13 cellular contexts compared by ENCODE assay signal in the genomic region with DNA sequence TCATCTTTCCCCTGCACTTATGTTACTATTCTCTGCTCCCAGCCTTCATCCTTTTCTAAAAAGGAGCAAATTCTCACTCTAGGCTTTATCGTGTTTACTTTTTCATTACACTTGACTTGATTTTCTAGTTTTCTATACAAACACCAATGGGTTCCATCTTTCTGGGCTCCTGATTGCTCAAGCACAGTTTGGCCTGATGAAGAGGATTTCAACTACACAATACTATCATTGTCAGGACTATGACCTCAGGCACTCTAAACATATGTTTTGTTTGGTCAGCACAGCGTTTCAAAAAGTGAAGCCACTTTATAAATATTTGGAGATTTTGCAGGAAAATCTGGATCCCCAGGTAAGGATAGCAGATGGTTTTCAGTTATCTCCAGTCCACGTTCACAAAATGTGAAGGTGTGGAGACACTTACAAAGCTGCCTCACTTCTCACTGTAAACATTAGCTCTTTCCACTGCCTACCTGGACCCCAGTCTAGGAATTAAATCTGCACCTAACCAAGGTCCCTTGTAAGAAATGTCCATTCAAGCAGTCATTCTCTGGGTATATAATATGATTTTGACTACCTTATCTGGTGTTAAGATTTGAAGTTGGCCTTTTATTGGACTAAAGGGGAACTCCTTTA.
DNase-seq lines count a peak whose midpoint lies in the region; ATAC-seq and TF ChIP-seq lines count a peak whose summit lies in the region.
"Had no signal": no experiment of that assay in that cellular context is flagged by ENCODE, and none has a peak within 500 bp of the region (broad histone marks: within the 10 kb centered on the region; RNA-seq: fewer than 3 reads in every experiment).

No MANE protein-coding gene starts in this region.

- no peak for DNase-seq in activated CD4-positive, alpha-beta T cell treated with anti-CD3 and anti-CD28 coated beads, Interleukin-2, amount 10 ng/mL, durations not matched to agents 24 days and 14 days
- no peak for DNase-seq in activated CD4-positive, alpha-beta T cell treated with anti-CD3 and anti-CD28 coated beads, Interleukin-2, amount 50 U/mL, for 48 hours
- DNase-seq in RWPE2 (ENCODE audit: low spot score) (no peak), globus pallidus (ENCODE audit: low spot score) (peak; percentile 33), germinal center (ENCODE audit: low spot score) (no peak)
- DNase-seq: DMS79 had no signal

- ATAC-seq in RWPE2 (ENCODE audit: low read depth) (no peak), GM21381 (IDR thresholded peaks at IDR 0.05; ENCODE audit: unreplicated experiment) (no peak), HG03378 (IDR thresholded peaks at IDR 0.05; ENCODE audit: unreplicated experiment) (no peak)
- ATAC-seq in stimulated activated memory B cell treated with anti-CD40 and anti-IgM and Interleukin-4, amounts not matched to agents 10 μg/mL and 1 μg/mL and 100 μg/mL, for 72 hours = no peak

- peaks cover 96% of the 10 kb centered on the region for H3K36me3 ChIP-seq in RWPE2 (ENCODE audit: low read depth)

- H3K9me3 Mint-ChIP-seq in activated CD4-positive, alpha-beta T cell treated with anti-CD3 and anti-CD28 coated beads, Interleukin-2, amount 10 ng/mL, durations not matched to agents 24 days and 14 days = no peaks in the 10 kb centered on the region
- no peaks in the 10 kb centered on the region for H3K9me3 Mint-ChIP-seq in stimulated activated memory B cell treated with anti-CD40 and anti-IgM and Interleukin-4, amounts not matched to agents 10 μg/mL and 1 μg/mL and 100 μg/mL, for 72 hours
- H3K9me3 Mint-ChIP-seq: GM23338, nephron progenitor cell had no signal

- no peak for TF ChIP-seq CTCF in RWPE2 (IDR thresholded peaks at IDR 0.05; ENCODE audit: poor library complexity, severe bottlenecking)

- H3K4me1 ChIP-seq in RWPE2 (ENCODE audit: insufficient read depth, poor library complexity, severe bottlenecking) = peaks cover 21% of the 10 kb centered on the region

- peaks cover 43% of the 10 kb centered on the region for H3K4me1 Mint-ChIP-seq in activated CD4-positive, alpha-beta T cell treated with anti-CD3 and anti-CD28 coated beads, Interleukin-2, amount 10 ng/mL, durations not matched to agents 24 days and 14 days
- peaks cover 64% of the 10 kb centered on the region for H3K4me1 Mint-ChIP-seq in stimulated activated memory B cell treated with anti-CD40 and anti-IgM and Interleukin-4, amounts not matched to agents 10 μg/mL and 1 μg/mL and 100 μg/mL, for 72 hours

- intact Hi-C loops in activated CD4-positive, alpha-beta T cell treated with anti-CD3 and anti-CD28 coated beads, Interleukin-2, amount 10 ng/mL, durations not matched to agents 24 days and 14 days (cut with micrococcal nuclease) = loop anchor here (1.0 to 10.0 kb wide), 7 partner anchors 38 to 678 kb away; no protein-coding TSS in a partner anchor

- no peak overlapping the region for H3K4me3 ChIP-seq in RWPE2 (ENCODE audit: severe bottlenecking)
- H3K4me3 ChIP-seq: GM12878, GM23338, thoracic aorta had no signal

- H3K27me3 Mint-ChIP-seq in activated CD4-positive, alpha-beta T cell treated with anti-CD3 and anti-CD28 coated beads, Interleukin-2, amount 10 ng/mL, durations not matched to agents 24 days and 14 days = no peaks in the 10 kb centered on the region
- H3K27me3 Mint-ChIP-seq in stimulated activated memory B cell treated with anti-CD40 and anti-IgM and Interleukin-4, amounts not matched to agents 10 μg/mL and 1 μg/mL and 100 μg/mL, for 72 hours = no peaks in the 10 kb centered on the region

- H3K27ac ChIP-seq in RWPE2 (ENCODE audit: poor library complexity, severe bottlenecking) = peak overlapping the region; percentile 94
- H3K27ac ChIP-seq: thoracic aorta had no signal

- no peak overlapping the region for H3K4me3 Mint-ChIP-seq in activated CD4-positive, alpha-beta T cell treated with anti-CD3 and anti-CD28 coated beads, Interleukin-2, amount 10 ng/mL, durations not matched to agents 24 days and 14 days
- H3K4me3 Mint-ChIP-seq in stimulated activated memory B cell treated with anti-CD40 and anti-IgM and Interleukin-4, amounts not matched to agents 10 μg/mL and 1 μg/mL and 100 μg/mL, for 72 hours = no peak overlapping the region
- H3K4me3 Mint-ChIP-seq: GM23338, nephron progenitor cell had no signal

- peaks cover 75% of the 10 kb centered on the region for H3K36me3 Mint-ChIP-seq in activated CD4-positive, alpha-beta T cell treated with anti-CD3 and anti-CD28 coated beads, Interleukin-2, amount 10 ng/mL, durations not matched to agents 24 days and 14 days (ENCODE audit: low read depth)
- peaks cover 78% of the 10 kb centered on the region for H3K36me3 Mint-ChIP-seq in stimulated activated memory B cell treated with anti-CD40 and anti-IgM and Interleukin-4, amounts not matched to agents 10 μg/mL and 1 μg/mL and 100 μg/mL, for 72 hours

- H3K9me3 ChIP-seq in RWPE2 (ENCODE audit: severe bottlenecking) = no peaks in the 10 kb centered on the region
- H3K9me3 ChIP-seq: thoracic aorta had no signal

- H3K27ac Mint-ChIP-seq in activated CD4-positive, alpha-beta T cell treated with anti-CD3 and anti-CD28 coated beads, Interleukin-2, amount 10 ng/mL, durations not matched to agents 24 days and 14 days = peak overlapping the region; percentile 54
- peak overlapping the region; percentile 89 for H3K27ac Mint-ChIP-seq in stimulated activated memory B cell treated with anti-CD40 and anti-IgM and Interleukin-4, amounts not matched to agents 10 μg/mL and 1 μg/mL and 100 μg/mL, for 72 hours
- H3K27ac Mint-ChIP-seq: GM23338, nephron progenitor cell had no signal

- H3K27me3 ChIP-seq in RWPE2 (ENCODE audit: insufficient read depth, poor library complexity, severe bottlenecking) = no peaks in the 10 kb centered on the region
